In the genomic region with DNA sequence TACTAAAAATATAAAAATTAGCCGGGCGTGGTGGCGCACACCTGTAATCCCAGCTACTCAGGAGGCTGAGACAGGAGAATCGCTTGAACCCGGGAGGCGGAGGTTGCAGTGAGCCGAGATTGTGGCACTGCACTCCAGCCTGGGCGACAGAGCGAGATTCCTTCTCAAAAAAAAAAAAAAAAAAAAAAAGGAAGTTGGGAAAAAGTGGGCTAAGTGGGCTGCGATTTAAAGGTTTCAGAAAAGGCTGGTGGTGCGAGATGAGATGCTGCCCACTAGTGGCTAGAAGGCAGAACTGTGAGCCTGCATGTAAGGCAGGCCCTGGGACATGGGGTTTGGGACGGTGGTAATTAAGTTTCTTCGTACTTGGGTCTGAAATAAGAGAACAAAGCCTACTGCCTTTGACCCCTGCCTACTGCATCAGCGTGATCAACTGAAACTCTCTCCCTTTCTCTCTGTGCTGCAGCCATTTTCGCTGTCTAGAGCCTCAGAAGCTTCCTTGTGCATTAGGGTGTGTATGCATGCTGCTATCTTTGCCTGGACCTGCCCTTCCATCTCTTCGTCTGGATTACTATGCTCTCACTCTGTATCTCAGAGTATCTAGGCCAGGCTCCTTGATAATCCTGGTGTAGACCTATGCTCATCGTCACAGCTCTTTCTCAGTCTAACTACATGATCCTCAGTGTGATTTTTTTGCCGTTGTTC, we compare ENCODE assay signal across 8 cellular contexts. TPM values are rescaled to one million over a fixed set of nuclear protein-coding genes. Genes with fewer than 3 reads are reported as not detected.
A peak's percentile ranks its signal among the peaks of the same experiment; 100 is the strongest.
DNase-seq lines count a peak whose midpoint lies in the region; ATAC-seq and TF ChIP-seq lines count a peak whose summit lies in the region.

No MANE protein-coding gene starts in this region.

- intact Hi-C loops in left colon (cut with DNase I, micrococcal nuclease), result loop anchor here in 1 of 2 donors (5.0 kb wide), 1 partner anchor 66 kb away; no protein-coding TSS in a partner anchor

- CTCF ChIA-PET in AG04449 (lab: Yijun Ruan, JAX), result interaction anchor here (1.0 to 19.8 kb wide), 26 partner anchors 0 to 403 kb away, joined by 3 to 683 read pairs (median 26); a partner anchor contains a TSS

- DNase-seq in AG04449 (ENCODE audit: low read depth, low spot score) (no peak), NCI-H2171 (lab: John Stamatoyannopoulos, UW) (peak; percentile 53), left colon (peak; percentile 62 to 69)
- DNase-seq in activated CD4-positive, CD25-positive, alpha-beta regulatory T cell (lab: John Stamatoyannopoulos, UW), result peak in 3 of 4 experiments; percentile 20 to 32 (median 25)
- DNase-seq in central memory CD4-positive, alpha-beta T cell, result peak; percentile 58
- peak in 2 of 3 donors; percentile 32 to 35 for DNase-seq in stimulated activated CD4-positive, alpha-beta T cell treated with anti-CD3 and anti-CD28 coated beads, TNF-alpha, amount 100 ng/mL, for 48 hours (ENCODE audit: low read depth in 3 of 3)

- ATAC-seq in left colon (peak; percentile 55), GM21723 (IDR thresholded peaks at IDR 0.05; ENCODE audit: unreplicated experiment) (no peak)

- POLR2A ChIA-PET in AG04449 (lab: Yijun Ruan, JAX), result no interaction called here

- H3K4me3 ChIP-seq in AG04449 (ENCODE audit: low read depth, low read length) (no peak overlapping the region), GM12875 (ENCODE audit: low read depth, low read length) (no peak overlapping the region)

- TF ChIP-seq CTCF in AG04449 (IDR thresholded peaks at IDR 0.05; ENCODE audit: insufficient read depth, low read length, missing control alignments) (peak; percentile 87), GM12875 (IDR thresholded peaks at IDR 0.05; ENCODE audit: borderline replicate concordance, insufficient read depth, low read depth, low read length) (peak; percentile 95)

RNA-seq across cellular contexts. Expression of a gene that starts 12.4 kb away (rescaled TPM):
- 10 to 100 TPM; 25.2 to 29.6 TPM for total RNA-seq in left colon

RNA-seq across cellular contexts. Expression of a gene that starts 33.2 kb away (rescaled TPM):
- total RNA-seq in left colon, result 10 to 100 TPM; 70.5 to 76.9 TPM
